ENCODE assay signal across 19 cellular contexts in the genomic region with DNA sequence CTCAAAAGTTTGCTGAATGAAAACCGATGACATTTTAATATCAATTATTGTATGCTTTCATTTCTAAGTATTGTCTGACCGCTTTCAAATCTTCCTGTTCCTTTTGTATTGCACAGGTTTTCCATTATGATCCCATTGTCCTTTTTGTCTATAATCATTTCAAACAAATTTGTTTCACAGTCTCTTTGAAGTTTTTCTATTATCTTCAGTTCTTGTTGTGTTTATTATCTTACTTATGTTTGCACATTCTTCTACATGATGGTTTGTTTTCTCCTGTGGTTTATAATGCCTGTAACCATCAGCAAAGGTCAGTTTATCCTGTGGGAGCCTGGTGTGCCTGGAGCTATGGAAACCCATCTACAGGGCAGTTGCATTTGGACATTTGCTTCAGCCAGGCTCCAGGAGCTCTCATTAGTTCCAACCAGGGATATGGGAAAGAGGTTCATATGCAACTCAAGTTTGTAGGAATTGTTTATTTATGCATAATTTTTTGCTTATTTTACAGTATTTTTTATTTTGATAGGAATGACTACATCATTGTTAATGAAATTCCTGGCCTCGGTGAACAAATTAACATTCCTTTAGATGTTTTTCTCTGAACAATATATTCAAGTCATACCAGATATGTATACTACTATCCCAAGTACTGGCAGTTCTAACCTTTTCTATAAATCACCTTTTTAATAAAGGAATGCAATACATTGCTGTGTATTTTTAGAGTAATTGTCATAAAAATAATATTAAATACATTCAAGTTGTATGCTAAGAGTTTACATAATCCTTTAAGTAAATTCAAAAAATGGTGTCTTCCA.
"Had no signal": no experiment of that assay in that cellular context is flagged by ENCODE, and none has a peak within 500 bp of the region (broad histone marks: within the 10 kb centered on the region; RNA-seq: fewer than 3 reads in every experiment).

No MANE protein-coding gene starts in this region.

- H3K27me3 Mint-ChIP-seq: activated naive CD8-positive, alpha-beta T cell had no signal

- DNase-seq: activated CD4-positive, alpha-beta T cell treated with anti-CD3 and anti-CD28 coated beads, Interleukin-2, amount 50 U/mL, for 4 hours; activated CD4-positive, CD25-positive, alpha-beta regulatory T cell treated with anti-CD3 and anti-CD28 coated beads, Interleukin-2, amount 50 U/mL, for 72 hours; activated gamma-delta T cell; activated T-cell treated with anti-CD3 and anti-CD28 coated beads, Interleukin-2, amount 50 U/mL, for 48 hours; anterior cingulate cortex; gastrocnemius medialis; heart right ventricle; islet precursor cell; left ventricle myocardium superior; mesendoderm; nephron progenitor cell; sigmoid colon; stimulated activated CD4-positive, alpha-beta T cell treated with anti-CD3 and anti-CD28 coated beads, Interleukin-2, amount 100 ng/mL, for 48 hours; stimulated activated CD8-positive, alpha-beta memory T cell treated with anti-CD3 and anti-CD28 coated beads, Interleukin-4, amount 100 ng/mL, for 48 hours; stimulated activated naive CD8-positive, alpha-beta T cell treated with anti-CD3 and anti-CD28 coated beads, Interleukin-15, Interleukin-2, amounts not matched to agents 100 U/mL and 50 U/mL, for 24 hours; testis; upper lobe of right lung had no signal

- H3K36me3 ChIP-seq: esophagus muscularis mucosa, gastrocnemius medialis, heart right ventricle, sigmoid colon, upper lobe of right lung had no signal

- H3K27ac Mint-ChIP-seq: activated naive CD8-positive, alpha-beta T cell; nephron progenitor cell had no signal

- H3K4me3 ChIP-seq: esophagus muscularis mucosa, gastrocnemius medialis, heart right ventricle, sigmoid colon, testis, upper lobe of right lung had no signal

- ATAC-seq: gastrocnemius medialis; heart right ventricle; left ventricle myocardium superior; stimulated activated naive CD8-positive, alpha-beta T cell treated with anti-CD3 and anti-CD28 coated beads, Interleukin-15, Interleukin-2, amounts not matched to agents 100 U/mL and 50 U/mL, for 24 hours; upper lobe of right lung had no signal

- H3K4me3 Mint-ChIP-seq: activated naive CD8-positive, alpha-beta T cell; nephron progenitor cell had no signal

- H3K27me3 ChIP-seq: esophagus muscularis mucosa, gastrocnemius medialis, heart right ventricle, sigmoid colon, testis, upper lobe of right lung had no signal

- H3K27ac ChIP-seq: esophagus muscularis mucosa, gastrocnemius medialis, heart right ventricle, sigmoid colon, testis, upper lobe of right lung had no signal

- H3K9me3 ChIP-seq: esophagus muscularis mucosa, gastrocnemius medialis, sigmoid colon, testis, upper lobe of right lung had no signal
